ENCODE assay signal across 8 cellular contexts in the genomic region with DNA sequence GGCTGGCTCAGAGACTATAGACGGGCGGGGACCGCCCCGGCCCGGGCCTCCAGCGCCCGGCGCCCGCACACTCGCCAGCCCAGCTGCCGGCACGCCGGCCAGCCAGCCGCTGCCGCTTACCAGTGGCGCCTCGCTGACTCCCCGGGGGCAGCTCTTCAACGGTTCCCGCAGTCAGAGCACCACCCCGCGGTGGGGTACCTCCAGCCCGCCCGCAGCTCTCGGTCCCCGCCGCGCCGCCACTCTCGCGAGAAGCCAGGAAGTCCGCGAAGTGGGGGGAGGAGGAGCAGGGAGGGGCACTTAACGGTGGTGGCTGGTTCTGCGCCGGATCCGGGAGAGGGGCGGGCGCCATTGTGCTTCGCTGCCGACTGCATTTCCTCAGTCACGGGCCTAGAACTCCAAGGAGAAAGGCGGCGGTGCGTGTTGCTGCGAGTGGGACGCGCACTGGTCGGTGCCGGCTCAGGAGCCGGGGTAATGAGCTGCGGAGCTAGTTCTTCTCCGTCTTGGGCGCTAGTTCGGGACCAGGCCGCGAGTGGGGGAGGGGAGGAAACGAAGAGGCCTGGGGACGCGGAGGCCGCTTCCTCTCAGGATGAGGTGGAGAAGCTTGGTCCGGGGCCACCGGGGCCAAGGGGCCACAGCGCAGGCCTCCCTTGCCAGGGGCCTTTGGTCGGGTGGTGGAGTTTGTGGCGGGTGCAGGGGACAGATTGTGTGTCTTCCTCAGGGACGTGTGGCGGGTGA. TPM values are rescaled to one million over a fixed set of nuclear protein-coding genes. Genes with fewer than 3 reads are reported as not detected.
A peak's percentile ranks its signal among the peaks of the same experiment; 100 is the strongest.
DNase-seq lines count a peak whose midpoint lies in the region; ATAC-seq and TF ChIP-seq lines count a peak whose summit lies in the region.

A gene with protein sequence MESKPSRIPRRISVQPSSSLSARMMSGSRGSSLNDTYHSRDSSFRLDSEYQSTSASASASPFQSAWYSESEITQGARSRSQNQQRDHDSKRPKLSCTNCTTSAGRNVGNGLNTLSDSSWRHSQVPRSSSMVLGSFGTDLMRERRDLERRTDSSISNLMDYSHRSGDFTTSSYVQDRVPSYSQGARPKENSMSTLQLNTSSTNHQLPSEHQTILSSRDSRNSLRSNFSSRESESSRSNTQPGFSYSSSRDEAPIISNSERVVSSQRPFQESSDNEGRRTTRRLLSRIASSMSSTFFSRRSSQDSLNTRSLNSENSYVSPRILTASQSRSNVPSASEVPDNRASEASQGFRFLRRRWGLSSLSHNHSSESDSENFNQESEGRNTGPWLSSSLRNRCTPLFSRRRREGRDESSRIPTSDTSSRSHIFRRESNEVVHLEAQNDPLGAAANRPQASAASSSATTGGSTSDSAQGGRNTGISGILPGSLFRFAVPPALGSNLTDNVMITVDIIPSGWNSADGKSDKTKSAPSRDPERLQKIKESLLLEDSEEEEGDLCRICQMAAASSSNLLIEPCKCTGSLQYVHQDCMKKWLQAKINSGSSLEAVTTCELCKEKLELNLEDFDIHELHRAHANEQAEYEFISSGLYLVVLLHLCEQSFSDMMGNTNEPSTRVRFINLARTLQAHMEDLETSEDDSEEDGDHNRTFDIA (plus strand): TSS at position 313 of the 735 bp plus-strand sequence. CDS start 16,517 bp downstream, outside the sequence.

- no TSS peak for BruUV-seq in PC-9 (replicated peaks; lab: Mats Ljungman, UMichigan)

- H3K27ac ChIP-seq in PC-9 (peak within 1 kb of the TSS; percentile 78), muscle layer of duodenum (ENCODE audit: low read length) (peak within 1 kb of the TSS; percentile 97)

- peak within 1 kb of the TSS; percentile 91 for H3K4me2 ChIP-seq in PC-9

- DNase-seq in DMS53 treated with DMSO at 0.1 percent for 48 hours (lab: John Stamatoyannopoulos, UW; ENCODE audit: unreplicated experiment) (peak; percentile 98), KBM-7 (peak; percentile 98), PC-9 (peak; percentile 79 to 94)
- DNase-seq in activated T-cell treated with anti-CD3 and anti-CD28 coated beads, Interleukin-2, amount 50 U/mL, for 24 hours = peak; percentile 99
- peak; percentile 94 to 95 for DNase-seq in stimulated activated CD8-positive, alpha-beta memory T cell treated with anti-CD3 and anti-CD28 coated beads, Interleukin-7, amount 100 ng/mL, for 4 hours (ENCODE audit: low read depth in 2 of 2)

- H3K9me3 ChIP-seq in PC-9 (ENCODE audit: insufficient read depth, low read depth) (no peaks in the 10 kb centered on the region), muscle layer of duodenum (ENCODE audit: control insufficient read depth in 1 of 2, low read length in 2 of 2) (no peaks in the 10 kb centered on the region)

- H3K27ac Mint-ChIP-seq in activated T-cell treated with anti-CD3 and anti-CD28 coated beads, Interleukin-2, amount 50 U/mL, for 24 hours = peak within 1 kb of the TSS; percentile 100

- H4K20me1 ChIP-seq in PC-9 (ENCODE audit: insufficient read depth) = peaks cover 37% of the 10 kb centered on the region

- no peaks in the 10 kb centered on the region for H3K27me3 Mint-ChIP-seq in activated T-cell treated with anti-CD3 and anti-CD28 coated beads, Interleukin-2, amount 50 U/mL, for 24 hours

- H2AFZ ChIP-seq in PC-9 = peak within 1 kb of the TSS; percentile 96

- H3K36me3 Mint-ChIP-seq in activated T-cell treated with anti-CD3 and anti-CD28 coated beads, Interleukin-2, amount 50 U/mL, for 24 hours (ENCODE audit: low read depth) = peaks cover 54% of the 10 kb centered on the region

- peaks cover 52% of the 10 kb centered on the region for H3K4me1 Mint-ChIP-seq in activated T-cell treated with anti-CD3 and anti-CD28 coated beads, Interleukin-2, amount 50 U/mL, for 24 hours (ENCODE audit: low read depth)

- no peaks in the 10 kb centered on the region for H3K9me2 ChIP-seq in PC-9 (ENCODE audit: insufficient read depth)

- peak within 1 kb of the TSS; percentile 100 for H3K4me3 Mint-ChIP-seq in activated T-cell treated with anti-CD3 and anti-CD28 coated beads, Interleukin-2, amount 50 U/mL, for 24 hours

- H3K9me3 Mint-ChIP-seq in activated T-cell treated with anti-CD3 and anti-CD28 coated beads, Interleukin-2, amount 50 U/mL, for 24 hours = no peaks in the 10 kb centered on the region

- POLR2A ChIA-PET in PC-9 (lab: Charles Lee; ENCODE audit: unreplicated experiment) = interaction anchor here (0.6 to 0.7 kb wide), 5 partner anchors 171 to 1654 kb away, joined by 3 to 4 read pairs (median 4); a partner anchor contains a TSS

- peak; percentile 32; the same call in 1 of the 2 replicates for TF ChIP-seq CTCF in PC-9 (conservative IDR thresholded peaks at IDR 0.05)

- H3K4me3 ChIP-seq in PC-9 (peak within 1 kb of the TSS; percentile 97), muscle layer of duodenum (ENCODE audit: low read depth in 1 of 2, low read length in 2 of 2) (peak within 1 kb of the TSS; percentile 73 to 88)

- intact Hi-C loops in PC-9 (cut with micrococcal nuclease; ENCODE audit: unreplicated experiment) = loop anchor here (1.0 kb wide), 2 partner anchors 97 to 196 kb away; no protein-coding TSS in a partner anchor

- H3F3A ChIP-seq in PC-9 (ENCODE audit: insufficient read depth, low read depth) = peaks cover 5% of the 10 kb centered on the region

- H3K36me3 ChIP-seq in PC-9 (ENCODE audit: low read depth) (peaks cover 23% of the 10 kb centered on the region; the same call in 1 of the 2 replicates), muscle layer of duodenum (ENCODE audit: control insufficient read depth in 1 of 2, insufficient read depth in 2 of 2, low read length in 2 of 2) (peaks cover 4 to 16% of the 10 kb centered on the region in 2 donors)

- in situ Hi-C loops in KBM-7 (cut with MboI; ENCODE audit: low pct_unique_long_range_greater_than_20kb, low sequenced_read_pairs) = no loop called here

- H3K79me2 ChIP-seq in PC-9 (ENCODE audit: low read depth) = peaks cover 51% of the 10 kb centered on the region

- CTCF ChIA-PET in PC-9 (lab: Charles Lee) = no interaction called here

- ATAC-seq in GM21717 (IDR thresholded peaks at IDR 0.05; ENCODE audit: unreplicated experiment) (peak; percentile 96), esophagus mucosa (peak; percentile 97)

- H3K4me1 ChIP-seq in PC-9 (replicated peaks; ENCODE audit: insufficient read depth) (peaks cover 37% of the 10 kb centered on the region), muscle layer of duodenum (ENCODE audit: control insufficient read depth in 1 of 2, insufficient read depth in 2 of 2, low read length in 2 of 2) (peaks cover 16 to 37% of the 10 kb centered on the region in 2 donors)

- H3K27me3 ChIP-seq in PC-9 (ENCODE audit: insufficient read depth, low read depth) = no peaks in the 10 kb centered on the region
- H3K27me3 ChIP-seq in muscle layer of duodenum (ENCODE audit: low read depth, low read length) = no peaks in the 10 kb centered on the region

RNA-seq across cellular contexts. Expression of the gene that starts here (rescaled TPM):
- total RNA-seq in PC-9 (2021) = 33.2 and 38.3 TPM in 2 replicates
- total RNA-seq in esophagus mucosa = 86.3 TPM

Comparison
In these comparisons a context has a peak if more than half of its experiments do, and no peak if none do; other contexts are left out.
1. Peak in every context shown above with its lines: DNase-seq, ATAC-seq, H3K4me3 ChIP-seq and H3K27ac ChIP-seq.